Comparison of ENCODE assay signal across 18 cellular contexts in the genomic region with DNA sequence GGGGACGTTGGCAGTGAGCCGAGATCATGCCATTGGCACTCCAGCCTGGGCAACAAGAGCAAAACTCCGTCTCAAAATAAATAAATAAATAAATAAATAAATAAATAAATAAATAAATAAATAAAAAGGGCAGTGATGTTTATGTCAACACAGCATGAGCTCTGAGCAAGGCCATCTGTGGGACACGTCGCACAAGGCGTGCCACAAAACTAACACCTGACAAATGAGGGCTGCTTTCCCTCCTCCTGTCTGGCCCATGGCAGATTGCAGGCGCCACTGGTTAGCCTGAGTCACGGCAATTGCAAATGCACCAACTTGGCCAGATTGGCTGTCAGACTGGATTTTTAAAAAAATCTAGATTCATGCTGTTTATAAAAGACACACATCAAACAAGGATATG. TPM values are rescaled to one million over a fixed set of nuclear protein-coding genes. Genes with fewer than 3 reads are reported as not detected.
DNase-seq lines count a peak whose midpoint lies in the region; ATAC-seq and TF ChIP-seq lines count a peak whose summit lies in the region.
"Had no signal": no experiment of that assay in that cellular context is flagged by ENCODE, and none has a peak within 500 bp of the region (broad histone marks: within the 10 kb centered on the region; RNA-seq: fewer than 3 reads in every experiment).

No MANE protein-coding gene starts in this region.

- H3K36me3 Mint-ChIP-seq in activated CD8-positive, alpha-beta T cell treated with anti-CD3 and anti-CD28 coated beads for 36 hours (ENCODE audit: low read depth) = no peaks in the 10 kb centered on the region
- no peaks in the 10 kb centered on the region for H3K36me3 Mint-ChIP-seq in activated CD4-positive, alpha-beta T cell treated with anti-CD3 and anti-CD28 coated beads, Interleukin-2, amount 10 ng/mL, durations not matched to agents 7 days and 5 days (ENCODE audit: low read depth)

- ATAC-seq in foreskin keratinocyte = peak; percentile 51
- no peak for ATAC-seq in HG02970 (IDR thresholded peaks at IDR 0.05; ENCODE audit: low FRiP score, unreplicated experiment)
- no peak for ATAC-seq in activated CD8-positive, alpha-beta T cell treated with anti-CD3 and anti-CD28 coated beads for 36 hours
- no peak for ATAC-seq in HG02623 (IDR thresholded peaks at IDR 0.05; ENCODE audit: unreplicated experiment)

- DNase-seq in H4 (ENCODE audit: low spot score) (peak; percentile 67), foreskin keratinocyte (peak; percentile 24 to 45)
- DNase-seq in activated CD8-positive, alpha-beta T cell treated with anti-CD3 and anti-CD28 coated beads for 36 hours = no peak
- no peak for DNase-seq in activated CD4-positive, alpha-beta T cell treated with anti-CD3 and anti-CD28 coated beads, Interleukin-2, amount 10 ng/mL, durations not matched to agents 7 days and 5 days
- DNase-seq: activated naive CD4-positive, alpha-beta T cell; brain microvascular endothelial cell; endodermal cell; H9; KBM-7; NCI-H2081; stimulated activated naive CD4-positive, alpha-beta T cell; WERI-Rb-1 had no signal

- H3K4me1 Mint-ChIP-seq in activated CD8-positive, alpha-beta T cell treated with anti-CD3 and anti-CD28 coated beads for 36 hours (ENCODE audit: low read depth) = peaks cover 1% of the 10 kb centered on the region
- peaks cover 2% of the 10 kb centered on the region for H3K4me1 Mint-ChIP-seq in activated CD4-positive, alpha-beta T cell treated with anti-CD3 and anti-CD28 coated beads, Interleukin-2, amount 10 ng/mL, durations not matched to agents 7 days and 5 days

- H3K27me3 ChIP-seq in foreskin keratinocyte = no peaks in the 10 kb centered on the region
- H3K27me3 ChIP-seq: brain microvascular endothelial cell had no signal

- no peaks in the 10 kb centered on the region for H3K9me3 Mint-ChIP-seq in activated CD8-positive, alpha-beta T cell treated with anti-CD3 and anti-CD28 coated beads for 36 hours
- H3K9me3 Mint-ChIP-seq in activated CD4-positive, alpha-beta T cell treated with anti-CD3 and anti-CD28 coated beads, Interleukin-2, amount 10 ng/mL, durations not matched to agents 7 days and 5 days = no peaks in the 10 kb centered on the region
- H3K9me3 Mint-ChIP-seq: endodermal cell, H9 had no signal

- H3K27ac Mint-ChIP-seq in activated CD8-positive, alpha-beta T cell treated with anti-CD3 and anti-CD28 coated beads for 36 hours = no peak overlapping the region
- no peak overlapping the region for H3K27ac Mint-ChIP-seq in activated CD4-positive, alpha-beta T cell treated with anti-CD3 and anti-CD28 coated beads, Interleukin-2, amount 10 ng/mL, durations not matched to agents 7 days and 5 days
- H3K27ac Mint-ChIP-seq: endodermal cell had no signal

- H3K27ac ChIP-seq in 22Rv1 (peak overlapping the region; percentile 31; the same call in 1 of the 2 replicates), VCaP (peak overlapping the region; percentile 24; the same call in 1 of the 2 replicates), foreskin keratinocyte (no peak overlapping the region)
- H3K27ac ChIP-seq: brain microvascular endothelial cell, WERI-Rb-1 had no signal

- intact Hi-C loops in activated CD8-positive, alpha-beta T cell treated with anti-CD3 and anti-CD28 coated beads for 36 hours (cut with micrococcal nuclease) = no loop called here

- no peaks in the 10 kb centered on the region for H3K27me3 Mint-ChIP-seq in activated CD8-positive, alpha-beta T cell treated with anti-CD3 and anti-CD28 coated beads for 36 hours
- H3K27me3 Mint-ChIP-seq in activated CD4-positive, alpha-beta T cell treated with anti-CD3 and anti-CD28 coated beads, Interleukin-2, amount 10 ng/mL, durations not matched to agents 7 days and 5 days = no peaks in the 10 kb centered on the region

- peaks cover 10% of the 10 kb centered on the region for H3K4me1 ChIP-seq in foreskin keratinocyte
- H3K4me1 ChIP-seq: Caco-2 had no signal

- CTCF ChIA-PET in activated CD8-positive, alpha-beta T cell treated with anti-CD3 and anti-CD28 coated beads for 36 hours (lab: Charles Lee) = interaction anchor here (0.9 to 2.7 kb wide), 4 partner anchors 13 to 208 kb away, joined by 3 to 10 read pairs (median 5); no protein-coding TSS in a partner anchor
- CTCF ChIA-PET in activated CD4-positive, alpha-beta T cell treated with anti-CD3 and anti-CD28 coated beads, Interleukin-2, amount 10 ng/mL, durations not matched to agents 7 days and 5 days (lab: Charles Lee) = interaction anchor here (0.6 to 0.9 kb wide), 3 partner anchors 149 to 285 kb away, joined by 3 read pairs; no protein-coding TSS in a partner anchor

- no peak overlapping the region for H3K4me3 Mint-ChIP-seq in activated CD8-positive, alpha-beta T cell treated with anti-CD3 and anti-CD28 coated beads for 36 hours
- no peak overlapping the region for H3K4me3 Mint-ChIP-seq in activated CD4-positive, alpha-beta T cell treated with anti-CD3 and anti-CD28 coated beads, Interleukin-2, amount 10 ng/mL, durations not matched to agents 7 days and 5 days
- H3K4me3 Mint-ChIP-seq: endodermal cell, H9 had no signal

- no peak for TF ChIP-seq CTCF in 22Rv1 (IDR thresholded peaks at IDR 0.05)
- no peak for TF ChIP-seq CTCF in VCaP (conservative IDR thresholded peaks at IDR 0.05)
- TF ChIP-seq CTCF in foreskin keratinocyte (conservative IDR thresholded peaks at IDR 0.05) = peak; percentile 15
- no peak for TF ChIP-seq CTCF in activated CD8-positive, alpha-beta T cell treated with anti-CD3 and anti-CD28 coated beads for 36 hours (IDR thresholded peaks at IDR 0.05)

- POLR2A ChIA-PET in activated CD8-positive, alpha-beta T cell treated with anti-CD3 and anti-CD28 coated beads for 36 hours (lab: Charles Lee) = interaction anchor here (0.7 kb wide), 1 partner anchor 41 kb away, joined by 3 read pairs; no protein-coding TSS in a partner anchor
- POLR2A ChIA-PET in activated CD4-positive, alpha-beta T cell treated with anti-CD3 and anti-CD28 coated beads, Interleukin-2, amount 10 ng/mL, durations not matched to agents 7 days and 5 days (lab: Charles Lee) = no interaction called here

RNA-seq across cellular contexts. Expression of gene SPNS3, which starts 25.9 kb away (rescaled TPM):
- total RNA-seq in H4 (2014; rRNA removed; shearing (Covaris generic)) = 0.04 and 0.08 TPM in 2 replicates
- total RNA-seq in foreskin keratinocyte = not detected in 2 replicates
- polyA plus RNA-seq in foreskin keratinocyte = 0.12 TPM in 1 of 2 replicates, not detected in the other
- 10 to 100 TPM; 24.7 to 25.7 TPM for total RNA-seq in activated CD8-positive, alpha-beta T cell treated with anti-CD3 and anti-CD28 coated beads for 36 hours
- total RNA-seq in activated CD4-positive, alpha-beta T cell treated with anti-CD3 and anti-CD28 coated beads, Interleukin-2, amount 10 ng/mL, durations not matched to agents 7 days and 5 days = 1 to 10 TPM; 6.5 to 8.0 TPM
- total RNA-seq: Caco-2, endodermal cell, H9 had no signal
- polyA plus RNA-seq: AG04450 had no signal

RNA-seq across cellular contexts. Expression of gene UBE2G1, which starts 41.4 kb away (rescaled TPM):
- 46.1 and 48.8 TPM in 2 replicates for total RNA-seq in H4 (2014; rRNA removed; shearing (Covaris generic))
- total RNA-seq in foreskin keratinocyte = 57.0 and 63.3 TPM in 2 replicates
- 34.0 and 36.4 TPM in 2 replicates for polyA plus RNA-seq in foreskin keratinocyte
- 10 to 100 TPM; 40.2 to 44.0 TPM for total RNA-seq in activated CD8-positive, alpha-beta T cell treated with anti-CD3 and anti-CD28 coated beads for 36 hours
- 10 to 100 TPM; 51.6 to 56.7 TPM for total RNA-seq in activated CD4-positive, alpha-beta T cell treated with anti-CD3 and anti-CD28 coated beads, Interleukin-2, amount 10 ng/mL, durations not matched to agents 7 days and 5 days

Comparison
In these comparisons a context has a peak if more than half of its experiments do, and no peak if none do; other contexts are left out.
1. DNase-seq: peak in H4 (single experiment) and foreskin keratinocyte (2 of 2); none in activated CD8-positive, alpha-beta T cell treated with anti-CD3 and anti-CD28 coated beads for 36 hours (single experiment) and activated CD4-positive, alpha-beta T cell treated with anti-CD3 and anti-CD28 coated beads, Interleukin-2, amount 10 ng/mL, durations not matched to agents 7 days and 5 days (single experiment).